In the genomic region with DNA sequence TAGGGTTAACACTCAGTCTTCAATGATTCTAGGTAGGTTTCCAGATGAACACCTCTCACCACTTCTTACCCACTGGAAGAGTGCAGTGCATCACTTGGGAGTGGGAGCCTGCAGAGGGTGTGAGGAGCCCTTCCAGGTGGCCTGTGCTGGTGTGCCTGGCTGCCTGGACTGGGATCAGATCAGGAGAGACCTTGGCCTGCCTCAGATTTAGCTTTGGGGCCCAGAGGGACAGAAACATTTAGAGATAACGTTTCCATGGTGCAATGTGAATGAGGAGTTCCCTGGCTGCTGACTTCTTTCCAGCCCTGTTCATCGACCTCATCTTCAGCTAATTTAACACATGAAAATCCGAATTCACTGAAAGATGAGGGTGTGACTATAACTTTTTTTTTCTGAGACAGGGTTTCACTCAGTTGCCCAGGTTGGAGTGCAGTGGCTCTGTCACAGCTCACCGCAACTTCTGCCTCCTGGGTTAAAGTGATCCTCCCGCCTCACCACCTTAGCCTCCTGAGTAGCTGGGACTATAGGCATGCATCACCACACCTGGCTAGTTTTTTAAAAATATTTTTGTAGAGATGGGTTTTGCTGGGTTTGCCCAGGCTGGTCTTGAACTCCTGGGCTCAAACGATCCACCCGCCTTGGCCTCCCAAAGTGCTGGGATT, we compare ENCODE assay signal across 12 cellular contexts. TPM values are rescaled to one million over a fixed set of nuclear protein-coding genes. Genes with fewer than 3 reads are reported as not detected.
A peak's percentile ranks its signal among the peaks of the same experiment; 100 is the strongest.
DNase-seq lines count a peak whose midpoint lies in the region; FAIRE-seq and TF ChIP-seq lines count a peak whose summit lies in the region.
"Had no signal": no experiment of that assay in that cellular context is flagged by ENCODE, and none has a peak within 500 bp of the region (broad histone marks: within the 10 kb centered on the region; RNA-seq: fewer than 3 reads in every experiment).

No MANE protein-coding gene starts in this region.

- TF ChIP-seq POLR2A in GM12891 (IDR thresholded peaks at IDR 0.05; ENCODE audit: low read depth, low read length), result no peak
- TF ChIP-seq POLR2A in sigmoid colon (IDR thresholded peaks at IDR 0.05), result no peak

- H3K9me3 Mint-ChIP-seq in activated CD4-positive, alpha-beta memory T cell treated with anti-CD3 and anti-CD28 coated beads, Interleukin-2, amount 10 ng/mL, durations not matched to agents 7 days and 5 days, result no peaks in the 10 kb centered on the region
- H3K9me3 Mint-ChIP-seq: WTC11 had no signal

- H3K4me3 ChIP-seq in right atrium auricular region (no peak overlapping the region), sigmoid colon (no peak overlapping the region)

- FAIRE-seq in GM12891 (lab: Jason Lieb, UNC), result peak; percentile 56

- H3K27ac Mint-ChIP-seq in activated CD4-positive, alpha-beta memory T cell treated with anti-CD3 and anti-CD28 coated beads, Interleukin-2, amount 10 ng/mL, durations not matched to agents 7 days and 5 days, result peak overlapping the region; percentile 12
- H3K27ac Mint-ChIP-seq: WTC11 had no signal

- peak overlapping the region; percentile 60 to 75 for H3K27ac ChIP-seq in right atrium auricular region
- peak overlapping the region; percentile 66 to 78 (median 74) for H3K27ac ChIP-seq in sigmoid colon

- no peak for TF ChIP-seq CTCF in right atrium auricular region (IDR thresholded peaks at IDR 0.05)
- TF ChIP-seq CTCF in sigmoid colon (IDR thresholded peaks at IDR 0.05), result no peak

- intact Hi-C loops in sigmoid colon (cut with DNase I), result loop anchor here (5.0 kb wide), 1 partner anchor 48 kb away; no protein-coding TSS in a partner anchor

- H3K4me1 ChIP-seq in right atrium auricular region (peaks cover 0 to 76% of the 10 kb centered on the region in 2 donors), sigmoid colon (peaks cover 0 to 96% (median 87%) of the 10 kb centered on the region in 4 donors)

- peaks cover 78% of the 10 kb centered on the region for H3K36me3 Mint-ChIP-seq in activated CD4-positive, alpha-beta memory T cell treated with anti-CD3 and anti-CD28 coated beads, Interleukin-2, amount 10 ng/mL, durations not matched to agents 7 days and 5 days (ENCODE audit: low read depth)

- H3K9me3 ChIP-seq in right atrium auricular region, result no peaks in the 10 kb centered on the region
- no peaks in the 10 kb centered on the region for H3K9me3 ChIP-seq in sigmoid colon

- DNase-seq in GM12891 (ENCODE audit: insufficient read length, low spot score) (no peak), right atrium auricular region (ENCODE audit: low spot score) (no peak), sigmoid colon (no peak), NCI-H1092 treated with DMSO at 0.1 percent for 48 hours (lab: John Stamatoyannopoulos, UW) (no peak), ecto neural progenitor cell (ENCODE audit: low spot score) (no peak), C1 segment of cervical spinal cord (lab: John Stamatoyannopoulos, UW) (no peak), NCI-H226 (no peak)
- DNase-seq in activated CD4-positive, alpha-beta memory T cell treated with anti-CD3 and anti-CD28 coated beads, Interleukin-2, amount 10 ng/mL, durations not matched to agents 7 days and 5 days, result no peak
- DNase-seq: mammary epithelial cell, NCI-H510A, SIG-M5 had no signal

- H3K27me3 ChIP-seq in right atrium auricular region, result no peaks in the 10 kb centered on the region
- H3K27me3 ChIP-seq in sigmoid colon, result no peaks in the 10 kb centered on the region

- no peak overlapping the region for H3K4me3 Mint-ChIP-seq in activated CD4-positive, alpha-beta memory T cell treated with anti-CD3 and anti-CD28 coated beads, Interleukin-2, amount 10 ng/mL, durations not matched to agents 7 days and 5 days
- H3K4me3 Mint-ChIP-seq: WTC11 had no signal

- CTCF ChIA-PET in activated CD4-positive, alpha-beta memory T cell treated with anti-CD3 and anti-CD28 coated beads, Interleukin-2, amount 10 ng/mL, durations not matched to agents 7 days and 5 days (lab: Charles Lee), result interaction anchor here (0.8 kb wide), 1 partner anchor 64 kb away, joined by 4 read pairs; no protein-coding TSS in a partner anchor

- peaks cover 91% of the 10 kb centered on the region for H3K4me1 Mint-ChIP-seq in activated CD4-positive, alpha-beta memory T cell treated with anti-CD3 and anti-CD28 coated beads, Interleukin-2, amount 10 ng/mL, durations not matched to agents 7 days and 5 days

- POLR2A ChIA-PET in activated CD4-positive, alpha-beta memory T cell treated with anti-CD3 and anti-CD28 coated beads, Interleukin-2, amount 10 ng/mL, durations not matched to agents 7 days and 5 days (lab: Charles Lee), result no interaction called here

- H3K27me3 Mint-ChIP-seq in activated CD4-positive, alpha-beta memory T cell treated with anti-CD3 and anti-CD28 coated beads, Interleukin-2, amount 10 ng/mL, durations not matched to agents 7 days and 5 days, result no peaks in the 10 kb centered on the region

- WGBS in sigmoid colon, 2 donors, result 77 to 86% methylated on average over 7 of the region's 7 CpGs

- H3K36me3 ChIP-seq in right atrium auricular region, result peaks cover 7% of the 10 kb centered on the region
- H3K36me3 ChIP-seq in sigmoid colon, result peaks cover 0 to 4% (median 0%) of the 10 kb centered on the region in 4 donors

- no peak for TF ChIP-seq EP300 in sigmoid colon (IDR thresholded peaks at IDR 0.05)

TF ChIP-seq in GM12891, 5 proteins besides CTCF, POLR2A, EP300 and RAD21:
- TF ChIP-seq TAF1 (IDR thresholded peaks at IDR 0.05; ENCODE audit: low read depth, low read length) (no peak), SPI1 (IDR thresholded peaks at IDR 0.05; ENCODE audit: low read depth, low read length) (no peak), POLR2AphosphoS5 (IDR thresholded peaks at IDR 0.05; ENCODE audit: low read depth, low read length) (no peak), POU2F2 (IDR thresholded peaks at IDR 0.05; ENCODE audit: low read depth, low read length) (no peak)

RNA-seq across cellular contexts. Expression of a gene that starts 53.6 kb away (rescaled TPM):
- polyA plus RNA-seq in GM12891 (2012; ENCODE audit: low read depth, missing spikeins), result 24.1 TPM
- 10 to 100 TPM; 63.4 to 65.2 TPM for total RNA-seq in activated CD4-positive, alpha-beta memory T cell treated with anti-CD3 and anti-CD28 coated beads, Interleukin-2, amount 10 ng/mL, durations not matched to agents 7 days and 5 days
- total RNA-seq in right atrium auricular region, result 10 to 100 TPM; 19.2 to 24.7 TPM
- total RNA-seq in sigmoid colon, result 10 to 100 TPM; 13.5 to 62.0 (median 18.6) TPM
- polyA plus RNA-seq in sigmoid colon, result 10 to 100 TPM in 2 of 3 donors, 1 to 10 TPM in 1; 5.4 to 36.7 (median 10.4) TPM
